In genomic region chr1:240000634-240001033, GRCh38 we compare ENCODE assay signal across 15 cellular contexts.
DNase-seq lines count a peak whose midpoint lies in the region; ATAC-seq, FAIRE-seq and TF ChIP-seq lines count a peak whose summit lies in the region.
"Had no signal": no experiment of that assay in that cellular context is flagged by ENCODE, and none has a peak within 500 bp of the region (broad histone marks: within the 10 kb centered on the region; RNA-seq: fewer than 3 reads in every experiment).

No MANE protein-coding gene starts in this region.

- ATAC-seq in HG03342 (IDR thresholded peaks at IDR 0.05; ENCODE audit: unreplicated experiment) = no peak
- ATAC-seq in GM18867 (IDR thresholded peaks at IDR 0.05; ENCODE audit: unreplicated experiment) = no peak

- H3K4me1 ChIP-seq in astrocyte (ENCODE audit: insufficient read depth, low read length) (no peaks in the 10 kb centered on the region), esophagus muscularis mucosa (peaks cover 6 to 12% (median 10%) of the 10 kb centered on the region in 4 donors)
- H3K4me1 ChIP-seq: SJCRH30 had no signal

- no peak overlapping the region for H3K4me3 Mint-ChIP-seq in astrocyte (ENCODE audit: unreplicated experiment)
- H3K4me3 Mint-ChIP-seq: activated CD4-positive, alpha-beta T cell treated with anti-CD3 and anti-CD28 coated beads, Interleukin-2, amount 10 ng/mL, durations not matched to agents 7 days and 5 days; activated T-cell treated with anti-CD3 and anti-CD28 coated beads, Interleukin-2, amount 50 U/mL, for 72 hours; B cell had no signal

- no peaks in the 10 kb centered on the region for H4K20me1 ChIP-seq in astrocyte (ENCODE audit: insufficient read depth, low read length)

- no peaks in the 10 kb centered on the region for H3K9me3 Mint-ChIP-seq in astrocyte (ENCODE audit: unreplicated experiment)
- H3K9me3 Mint-ChIP-seq: activated CD4-positive, alpha-beta T cell treated with anti-CD3 and anti-CD28 coated beads, Interleukin-2, amount 10 ng/mL, durations not matched to agents 7 days and 5 days; activated T-cell treated with anti-CD3 and anti-CD28 coated beads, Interleukin-2, amount 50 U/mL, for 72 hours had no signal

- FAIRE-seq in astrocyte (lab: Jason Lieb, UNC) = no peak
- FAIRE-seq: islet of Langerhans had no signal

- DNase-seq in AG08396 (ENCODE audit: low spot score) = peak; percentile 33
- DNase-seq in HS-5 (ENCODE audit: low read depth) = peak; percentile 78
- peak; percentile 53 for DNase-seq in astrocyte (ENCODE audit: low read depth)
- DNase-seq in foreskin fibroblast = peak; percentile 53 to 73
- no peak for DNase-seq in NCI-H345 (lab: John Stamatoyannopoulos, UW)
- DNase-seq in esophagus muscularis mucosa (ENCODE audit: extremely low spot score) = no peak
- DNase-seq: activated CD4-positive, alpha-beta T cell treated with anti-CD3 and anti-CD28 coated beads, Interleukin-2, amount 10 ng/mL, durations not matched to agents 7 days and 5 days; activated T-cell treated with anti-CD3 and anti-CD28 coated beads, Interleukin-2, amount 50 U/mL, for 72 hours; dermis blood vessel endothelial cell; ovary; SJCRH30 had no signal

- H2AFZ ChIP-seq in astrocyte (ENCODE audit: low read depth, low read length) = no peak overlapping the region

- WGBS in esophagus muscularis mucosa = 87% methylated on average over 4 of the region's 4 CpGs

- H3K36me3 ChIP-seq in astrocyte (ENCODE audit: insufficient read depth, low read length) (no peaks in the 10 kb centered on the region), esophagus muscularis mucosa (no peaks in the 10 kb centered on the region)
- H3K36me3 ChIP-seq: ovary, SJCRH30 had no signal

- no peaks in the 10 kb centered on the region for H3K4me1 Mint-ChIP-seq in astrocyte (ENCODE audit: low read depth, unreplicated experiment)

- TF ChIP-seq CTCF in astrocyte (IDR thresholded peaks at IDR 0.05; ENCODE audit: insufficient read depth, low read depth, low read length) = no peak
- TF ChIP-seq CTCF in foreskin fibroblast (IDR thresholded peaks at IDR 0.05; ENCODE audit: low read depth, low read length) = no peak
- no peak for TF ChIP-seq CTCF in esophagus muscularis mucosa (IDR thresholded peaks at IDR 0.05)

- TF ChIP-seq EP300 in esophagus muscularis mucosa (IDR thresholded peaks at IDR 0.05) = no peak

- H3K27me3 ChIP-seq in astrocyte (ENCODE audit: insufficient read depth, low read length) (peaks cover 12% of the 10 kb centered on the region), esophagus muscularis mucosa (peaks cover 8 to 83% (median 32%) of the 10 kb centered on the region in 4 donors)
- H3K27me3 ChIP-seq: ovary, SJCRH30 had no signal

- no peaks in the 10 kb centered on the region for H3K36me3 Mint-ChIP-seq in astrocyte (ENCODE audit: low read depth, unreplicated experiment)

- no peak overlapping the region for H3K27ac Mint-ChIP-seq in astrocyte (ENCODE audit: unreplicated experiment)
- H3K27ac Mint-ChIP-seq: activated CD4-positive, alpha-beta T cell treated with anti-CD3 and anti-CD28 coated beads, Interleukin-2, amount 10 ng/mL, durations not matched to agents 7 days and 5 days; activated T-cell treated with anti-CD3 and anti-CD28 coated beads, Interleukin-2, amount 50 U/mL, for 72 hours; B cell had no signal

- H3K9ac ChIP-seq in astrocyte (ENCODE audit: low read length) = no peak overlapping the region

- peaks cover 22% of the 10 kb centered on the region for H3K27me3 Mint-ChIP-seq in astrocyte (ENCODE audit: low read depth, unreplicated experiment)

- H3K27ac ChIP-seq in astrocyte (ENCODE audit: low read depth, low read length) = no peak overlapping the region
- H3K27ac ChIP-seq in esophagus muscularis mucosa (replicated peaks in 1 of 4) = no peak overlapping the region
- H3K27ac ChIP-seq: ovary, SJCRH30 had no signal

- H3K4me3 ChIP-seq in astrocyte (ENCODE audit: insufficient read depth, low read depth, low read length) (no peak overlapping the region), foreskin fibroblast (ENCODE audit: low read depth in 1 of 2, low read length in 2 of 2) (no peak overlapping the region), esophagus muscularis mucosa (no peak overlapping the region)
- H3K4me3 ChIP-seq: ovary, SJCRH30 had no signal

- H3K9me3 ChIP-seq in astrocyte (ENCODE audit: insufficient read depth, low read depth, low read length) (no peaks in the 10 kb centered on the region), esophagus muscularis mucosa (no peaks in the 10 kb centered on the region)
- H3K9me3 ChIP-seq: SJCRH30 had no signal

- H3K4me2 ChIP-seq in astrocyte (ENCODE audit: low read length) = no peak overlapping the region

- intact Hi-C loops in esophagus muscularis mucosa (cut with DNase I) = no loop called here

- no peaks in the 10 kb centered on the region for H3K79me2 ChIP-seq in astrocyte (ENCODE audit: insufficient read depth, low read length)

- TF ChIP-seq POLR2A in esophagus muscularis mucosa (IDR thresholded peaks at IDR 0.05; ENCODE audit: low read depth) = no peak

Comparison
In these comparisons a context has a peak if more than half of its experiments do, and no peak if none do; other contexts are left out.
1. DNase-seq: peak in AG08396 (single experiment), HS-5 (single experiment), astrocyte (single experiment) and foreskin fibroblast (2 of 2); none in NCI-H345 (single experiment) and esophagus muscularis mucosa (single experiment).